25 cellular contexts compared by ENCODE assay signal in genomic region chr14:98172243-98172778, GRCh38.
A peak's percentile ranks its signal among the peaks of the same experiment; 100 is the strongest.
DNase-seq lines count a peak whose midpoint lies in the region; ATAC-seq and TF ChIP-seq lines count a peak whose summit lies in the region.
"Had no signal": no experiment of that assay in that cellular context is flagged by ENCODE, and none has a peak within 500 bp of the region (broad histone marks: within the 10 kb centered on the region; RNA-seq: fewer than 3 reads in every experiment).

No MANE protein-coding gene starts in this region.

- H3K4me2 ChIP-seq in neural progenitor cell, result no peak overlapping the region
- H3K4me2 ChIP-seq: A549 had no signal

- no peak overlapping the region for H3K9ac ChIP-seq in neural progenitor cell

- ATAC-seq in activated CD4-positive, CD25-positive, alpha-beta regulatory T cell treated with anti-CD3 and anti-CD28 coated beads, Interleukin-2, amount 50 U/mL, for 24 hours, result no peak
- ATAC-seq: A549, HepG2, left cardiac atrium had no signal

- H3K27me3 Mint-ChIP-seq in activated T-helper 2 cell treated with anti-CD3 and anti-CD28 coated beads, Interferon-gamma antibody, Interleukin-2, Interleukin-4, amounts not matched to agents 10 μg/mL and 5 μg/mL and 100 μg/mL, durations not matched to agents 14 hours and 24 hours and 36 hours (ENCODE audit: low read depth), result no peaks in the 10 kb centered on the region
- H3K27me3 Mint-ChIP-seq in neural progenitor cell (ENCODE audit: insufficient read depth, low read depth), result peaks cover 3% of the 10 kb centered on the region
- H3K27me3 Mint-ChIP-seq: B cell; dendritic cell treated with granulocyte-macrophage colony-stimulating factor and Interleukin-4, amounts not matched to agents 40 ng/mL and 50 ng/mL, for 4 days; memory B cell had no signal

- H3K4me3 Mint-ChIP-seq in activated T-helper 2 cell treated with anti-CD3 and anti-CD28 coated beads, Interferon-gamma antibody, Interleukin-2, Interleukin-4, amounts not matched to agents 10 μg/mL and 5 μg/mL and 100 μg/mL, durations not matched to agents 14 hours and 24 hours and 36 hours (ENCODE audit: low read depth), result no peak overlapping the region
- H3K4me3 Mint-ChIP-seq in neural progenitor cell, result no peak overlapping the region
- H3K4me3 Mint-ChIP-seq: B cell; dendritic cell treated with granulocyte-macrophage colony-stimulating factor and Interleukin-4, amounts not matched to agents 40 ng/mL and 50 ng/mL, for 4 days; memory B cell had no signal

- peaks cover 6% of the 10 kb centered on the region for H3K4me1 ChIP-seq in neural progenitor cell
- H3K4me1 ChIP-seq: A549, right atrium auricular region had no signal

- no peaks in the 10 kb centered on the region for H3K79me2 ChIP-seq in neural progenitor cell (ENCODE audit: low read depth)

- intact Hi-C loops in activated T-helper 2 cell treated with anti-CD3 and anti-CD28 coated beads, Interferon-gamma antibody, Interleukin-2, Interleukin-4, amounts not matched to agents 10 μg/mL and 5 μg/mL and 100 μg/mL, durations not matched to agents 14 hours and 24 hours and 36 hours (cut with micrococcal nuclease), result loop anchor here (10.0 kb wide), 1 partner anchor 788 kb away; no protein-coding TSS in a partner anchor

- H4K20me1 ChIP-seq in neural progenitor cell (ENCODE audit: low read depth), result no peaks in the 10 kb centered on the region

- H3F3A ChIP-seq in neural progenitor cell (ENCODE audit: low read depth), result no peaks in the 10 kb centered on the region

- peak overlapping the region; percentile 24 for H3K4me3 ChIP-seq in GM12865 (ENCODE audit: low read depth, low read length)
- no peak overlapping the region for H3K4me3 ChIP-seq in skin epidermis
- no peak overlapping the region for H3K4me3 ChIP-seq in neural progenitor cell
- H3K4me3 ChIP-seq: A549, ovary, right atrium auricular region had no signal

- TF ChIP-seq CTCF in GM12865 (IDR thresholded peaks at IDR 0.05; ENCODE audit: insufficient read depth, low read depth, low read length, missing control alignments), result no peak
- TF ChIP-seq CTCF in neural progenitor cell (IDR thresholded peaks at IDR 0.05), result no peak

- H3K4me1 Mint-ChIP-seq in activated T-helper 2 cell treated with anti-CD3 and anti-CD28 coated beads, Interferon-gamma antibody, Interleukin-2, Interleukin-4, amounts not matched to agents 10 μg/mL and 5 μg/mL and 100 μg/mL, durations not matched to agents 14 hours and 24 hours and 36 hours (ENCODE audit: low read depth), result peaks cover 89% of the 10 kb centered on the region
- peaks cover 11% of the 10 kb centered on the region for H3K4me1 Mint-ChIP-seq in neural progenitor cell
- H3K4me1 Mint-ChIP-seq: B cell, memory B cell had no signal

- no peaks in the 10 kb centered on the region for H3K27me3 ChIP-seq in neural progenitor cell
- H3K27me3 ChIP-seq: ovary, right atrium auricular region had no signal

- H2AFZ ChIP-seq in neural progenitor cell (replicated peaks), result no peak overlapping the region

- no peaks in the 10 kb centered on the region for H3K9me3 ChIP-seq in neural progenitor cell (ENCODE audit: low read depth)
- H3K9me3 ChIP-seq: A549, ovary, right atrium auricular region had no signal

- H3K36me3 Mint-ChIP-seq in activated T-helper 2 cell treated with anti-CD3 and anti-CD28 coated beads, Interferon-gamma antibody, Interleukin-2, Interleukin-4, amounts not matched to agents 10 μg/mL and 5 μg/mL and 100 μg/mL, durations not matched to agents 14 hours and 24 hours and 36 hours (ENCODE audit: low read depth), result peaks cover 11% of the 10 kb centered on the region
- no peaks in the 10 kb centered on the region for H3K36me3 Mint-ChIP-seq in neural progenitor cell
- H3K36me3 Mint-ChIP-seq: memory B cell had no signal

- H3K27ac ChIP-seq in skin epidermis, result peak overlapping the region in 11 of 21 experiments; percentile 17 to 87 (median 58)
- no peak overlapping the region for H3K27ac ChIP-seq in neural progenitor cell
- H3K27ac ChIP-seq: A549, HL-60, ovary, right atrium auricular region had no signal

- peaks cover 11% of the 10 kb centered on the region for H3K9me3 Mint-ChIP-seq in activated T-helper 2 cell treated with anti-CD3 and anti-CD28 coated beads, Interferon-gamma antibody, Interleukin-2, Interleukin-4, amounts not matched to agents 10 μg/mL and 5 μg/mL and 100 μg/mL, durations not matched to agents 14 hours and 24 hours and 36 hours
- H3K9me3 Mint-ChIP-seq in neural progenitor cell, result peaks cover 2% of the 10 kb centered on the region
- H3K9me3 Mint-ChIP-seq: dendritic cell treated with granulocyte-macrophage colony-stimulating factor and Interleukin-4, amounts not matched to agents 40 ng/mL and 50 ng/mL, for 4 days had no signal

- DNase-seq in activated CD8-positive, alpha-beta memory T cell treated with anti-CD3 and anti-CD28 coated beads for 24 hours, result peak; percentile 64
- no peak for DNase-seq in activated CD8-positive, alpha-beta memory T cell treated with anti-CD3 and anti-CD28 coated beads, Interleukin-2, amount 50 U/mL, for 4 hours
- DNase-seq in GM12865 (ENCODE audit: low read depth) (no peak), iPS-NIHi7 (ENCODE audit: extremely low spot score) (no peak), neural progenitor cell (ENCODE audit: low spot score) (no peak)
- no peak for DNase-seq in activated T-helper 2 cell treated with anti-CD3 and anti-CD28 coated beads, Interferon-gamma antibody, Interleukin-2, Interleukin-4, amounts not matched to agents 10 μg/mL and 5 μg/mL and 100 μg/mL, durations not matched to agents 14 hours and 24 hours and 36 hours (ENCODE audit: low spot score)
- DNase-seq: activated CD4-positive, alpha-beta T cell treated with anti-CD3 and anti-CD28 coated beads, Interleukin-2, amount 50 U/mL, for 4 hours; aorta; EL; H7; left cardiac atrium; NCI-H1417 treated with DMSO at 0.1 percent for 48 hours; NCI-H510A; ovary; stimulated activated CD4-positive, alpha-beta T cell treated with anti-CD3 and anti-CD28 coated beads, Interleukin-12 subunit alpha, Interleukin-12 subunit beta, amount 100 ng/mL, for 4 hours; stimulated activated CD4-positive, alpha-beta T cell treated with anti-CD3 and anti-CD28 coated beads, Interleukin-4, amount 100 ng/mL, for 4 hours had no signal

- peak overlapping the region; percentile 90 for H3K27ac Mint-ChIP-seq in activated T-helper 2 cell treated with anti-CD3 and anti-CD28 coated beads, Interferon-gamma antibody, Interleukin-2, Interleukin-4, amounts not matched to agents 10 μg/mL and 5 μg/mL and 100 μg/mL, durations not matched to agents 14 hours and 24 hours and 36 hours
- no peak overlapping the region for H3K27ac Mint-ChIP-seq in neural progenitor cell
- H3K27ac Mint-ChIP-seq: B cell; dendritic cell treated with granulocyte-macrophage colony-stimulating factor and Interleukin-4, amounts not matched to agents 40 ng/mL and 50 ng/mL, for 4 days; memory B cell had no signal

- no peaks in the 10 kb centered on the region for H3K36me3 ChIP-seq in neural progenitor cell
- H3K36me3 ChIP-seq: ovary, right atrium auricular region had no signal
